ENCODE assay signal across 8 cellular contexts in the genomic region with DNA sequence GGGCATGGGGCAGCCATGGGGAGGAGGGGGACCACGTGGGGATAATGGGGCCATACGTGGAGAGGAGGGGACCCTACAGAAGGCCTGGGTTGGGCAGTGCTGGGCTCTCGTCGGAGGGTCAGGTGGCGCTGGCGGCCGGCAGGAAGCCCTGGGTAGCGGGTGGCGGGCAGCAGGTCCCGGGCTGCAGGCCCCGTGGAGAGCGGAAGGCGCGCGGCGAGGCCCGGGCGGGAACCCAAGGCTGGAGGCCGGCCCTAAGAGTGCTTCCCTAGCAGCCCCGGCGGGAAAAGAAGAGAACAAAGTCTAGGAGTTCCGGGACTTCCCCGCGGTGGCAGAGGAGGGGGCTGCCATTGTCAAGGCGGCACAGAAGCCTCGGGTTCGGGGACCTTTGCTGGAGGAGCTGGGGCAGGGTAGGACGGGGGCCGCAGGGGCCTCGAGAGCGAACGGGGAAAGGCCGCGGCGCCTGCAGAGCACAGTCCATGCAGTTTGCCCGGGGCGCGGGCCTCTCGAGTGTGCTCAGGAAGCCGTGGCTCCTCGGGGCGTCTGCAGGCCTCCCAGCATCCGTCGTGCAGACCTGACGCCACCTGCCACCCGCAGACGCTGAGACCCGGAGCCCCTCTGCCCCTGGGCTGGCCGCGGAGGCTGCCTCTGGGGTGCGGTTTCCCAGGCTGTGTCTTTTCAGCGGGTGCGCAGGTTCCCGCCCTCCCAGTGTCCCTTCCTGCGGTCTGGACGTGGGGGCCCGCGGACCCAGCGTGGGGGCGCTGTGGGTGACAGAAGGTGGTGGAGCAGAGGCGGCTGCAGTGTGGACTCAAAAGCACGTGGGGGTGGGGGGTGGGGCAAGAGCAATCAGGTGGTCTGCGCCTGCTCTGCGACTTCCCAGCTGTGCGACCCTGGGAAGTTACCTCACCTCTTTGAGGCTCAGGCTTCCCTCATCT. TPM values are rescaled to one million over a fixed set of nuclear protein-coding genes. Genes with fewer than 3 reads are reported as not detected.
DNase-seq lines count a peak whose midpoint lies in the region; ATAC-seq and TF ChIP-seq lines count a peak whose summit lies in the region.

No MANE protein-coding gene starts in this region.

- H3K27me3 Mint-ChIP-seq in T-helper 17 cell: peaks cover 10% of the 10 kb centered on the region
- no peaks in the 10 kb centered on the region for H3K27me3 Mint-ChIP-seq in central memory CD8-positive, alpha-beta T cell

- intact Hi-C loops in upper lobe of right lung (cut with DNase I): no loop called here

- ATAC-seq in GM19043 (IDR thresholded peaks at IDR 0.05; ENCODE audit: low read depth, unreplicated experiment): peak; percentile 20
- ATAC-seq in T-helper 17 cell: peak; percentile 55
- ATAC-seq in central memory CD8-positive, alpha-beta T cell (replicated peaks; ENCODE audit: extremely low read depth, poor library complexity, severe bottlenecking): peak; percentile 46
- peak; percentile 63 for ATAC-seq in upper lobe of right lung
- no peak for ATAC-seq in HG02884 (IDR thresholded peaks at IDR 0.05; ENCODE audit: unreplicated experiment)

- H3K9me3 Mint-ChIP-seq in central memory CD8-positive, alpha-beta T cell: no peaks in the 10 kb centered on the region

- TF ChIP-seq CTCF in upper lobe of right lung (IDR thresholded peaks at IDR 0.05): no peak

- H3K4me1 ChIP-seq in muscle layer of duodenum (ENCODE audit: control insufficient read depth in 1 of 2, insufficient read depth in 2 of 2, low read length in 2 of 2): peaks cover 0 to 6% of the 10 kb centered on the region in 2 donors
- H3K4me1 ChIP-seq in upper lobe of right lung: no peaks in the 10 kb centered on the region

- H3K4me1 Mint-ChIP-seq in T-helper 17 cell: peaks cover 18% of the 10 kb centered on the region
- H3K4me1 Mint-ChIP-seq in central memory CD8-positive, alpha-beta T cell: peaks cover 8% of the 10 kb centered on the region

- H3K27me3 ChIP-seq in muscle layer of duodenum (ENCODE audit: low read depth, low read length) (no peaks in the 10 kb centered on the region), upper lobe of right lung (no peaks in the 10 kb centered on the region), MG63 (no peaks in the 10 kb centered on the region)

- peak overlapping the region; percentile 86 for H3K4me3 Mint-ChIP-seq in T-helper 17 cell
- peak overlapping the region; percentile 73 for H3K4me3 Mint-ChIP-seq in central memory CD8-positive, alpha-beta T cell

- H3K36me3 ChIP-seq in muscle layer of duodenum (ENCODE audit: control insufficient read depth in 1 of 2, insufficient read depth in 2 of 2, low read length in 2 of 2) (no peaks in the 10 kb centered on the region), upper lobe of right lung (no peaks in the 10 kb centered on the region), MG63 (no peaks in the 10 kb centered on the region)

- H3K27ac Mint-ChIP-seq in T-helper 17 cell: peak overlapping the region; percentile 89
- H3K27ac Mint-ChIP-seq in central memory CD8-positive, alpha-beta T cell (ENCODE audit: low read depth): peak overlapping the region; percentile 80

- peak; percentile 12 to 23 (median 21) for DNase-seq in T-helper 17 cell
- DNase-seq in central memory CD8-positive, alpha-beta T cell (ENCODE audit: low spot score in 2 of 2): no peak
- DNase-seq in upper lobe of right lung: peak; percentile 69
- DNase-seq in MG63: no peak
- no peak for DNase-seq in AG08395 (ENCODE audit: low spot score)

- H3K27ac ChIP-seq in muscle layer of duodenum (ENCODE audit: low read length) (peak overlapping the region; percentile 72), upper lobe of right lung (peak overlapping the region; percentile 90)

- H3K36me3 Mint-ChIP-seq in T-helper 17 cell (ENCODE audit: low read depth): peaks cover 3% of the 10 kb centered on the region
- peaks cover 5% of the 10 kb centered on the region for H3K36me3 Mint-ChIP-seq in central memory CD8-positive, alpha-beta T cell (ENCODE audit: insufficient read depth)

- peak overlapping the region; percentile 61 to 64 for H3K4me3 ChIP-seq in muscle layer of duodenum (ENCODE audit: low read depth in 1 of 2, low read length in 2 of 2)
- H3K4me3 ChIP-seq in upper lobe of right lung: peak overlapping the region; percentile 65
- H3K4me3 ChIP-seq in MG63: no peak overlapping the region

- no peaks in the 10 kb centered on the region for H3K9me3 ChIP-seq in T-helper 17 cell (ENCODE audit: control insufficient read depth, low read length, poor library complexity, severe bottlenecking)
- H3K9me3 ChIP-seq in muscle layer of duodenum (ENCODE audit: control insufficient read depth in 1 of 2, low read length in 2 of 2): no peaks in the 10 kb centered on the region
- no peaks in the 10 kb centered on the region for H3K9me3 ChIP-seq in upper lobe of right lung
- no peaks in the 10 kb centered on the region for H3K9me3 ChIP-seq in MG63

RNA-seq across cellular contexts. Expression of a gene that starts 19.4 kb away (rescaled TPM):
- total RNA-seq in T-helper 17 cell (100 to 1,000 TPM; 385 to 428 TPM), upper lobe of right lung (309 TPM)
- 176 and 228 TPM in 2 replicates for total RNA-seq in MG63 (2014; rRNA removed; shearing (Covaris generic); ENCODE audit: low replicate concordance)

RNA-seq across cellular contexts. Expression of a gene that starts 46.6 kb away (rescaled TPM):
- total RNA-seq in T-helper 17 cell (under 1 TPM; 0.35 to 0.55 TPM), upper lobe of right lung (5.8 TPM)
- not detected in 2 replicates for total RNA-seq in MG63 (2014; rRNA removed; shearing (Covaris generic); ENCODE audit: low replicate concordance)

Comparison
In these comparisons a context has a peak if more than half of its experiments do, and no peak if none do; other contexts are left out.
1. DNase-seq: peak in T-helper 17 cell (3 of 3) and upper lobe of right lung (single experiment); none in central memory CD8-positive, alpha-beta T cell (0 of 2), MG63 (single experiment) and AG08395 (single experiment).